23 cellular contexts compared by ENCODE assay signal in the genomic region with DNA sequence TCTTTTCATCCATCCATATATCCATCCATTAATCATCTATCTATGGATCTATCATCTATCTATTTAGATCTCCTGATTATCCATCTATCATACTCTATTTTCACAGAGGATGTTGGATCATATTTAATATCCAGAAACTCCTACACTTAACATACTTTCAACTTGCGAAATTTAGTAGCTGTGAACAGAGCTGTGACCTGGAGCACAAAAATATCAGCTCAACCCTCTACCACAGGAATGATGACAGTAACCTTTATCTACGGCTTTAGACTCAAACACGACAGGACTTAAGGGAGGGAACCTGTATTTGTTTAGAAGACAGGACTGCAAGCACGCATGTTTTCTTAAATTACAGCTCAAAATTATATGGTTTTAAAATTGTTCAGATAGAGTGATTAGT.
"Had no signal": no experiment of that assay in that cellular context is flagged by ENCODE, and none has a peak within 500 bp of the region (broad histone marks: within the 10 kb centered on the region; RNA-seq: fewer than 3 reads in every experiment).

No MANE protein-coding gene starts in this region.

- H3K4me1 Mint-ChIP-seq: central memory CD8-positive, alpha-beta T cell; immature natural killer cell; naive B cell had no signal

- H3K36me3 ChIP-seq: esophagus squamous epithelium, heart left ventricle, stomach, thoracic aorta, transverse colon had no signal

- H3K4me3 Mint-ChIP-seq: central memory CD8-positive, alpha-beta T cell; immature natural killer cell; naive B cell; nephron progenitor cell had no signal

- H3K9me3 ChIP-seq: esophagus squamous epithelium, psoas muscle, stomach, thoracic aorta, transverse colon had no signal

- H3K27me3 ChIP-seq: esophagus squamous epithelium, transverse colon had no signal

- H3K27ac ChIP-seq: esophagus squamous epithelium, heart left ventricle, psoas muscle, skin epidermis, stomach, thoracic aorta, transverse colon had no signal

- H3K4me1 ChIP-seq: esophagus squamous epithelium, psoas muscle had no signal

- H3K36me3 Mint-ChIP-seq: immature natural killer cell, naive B cell had no signal

- H3K27ac Mint-ChIP-seq: immature natural killer cell, naive B cell, nephron progenitor cell had no signal

- H3K4me3 ChIP-seq: esophagus squamous epithelium, heart left ventricle, lung, psoas muscle, skin epidermis, stomach, thoracic aorta, transverse colon had no signal

- FAIRE-seq: colon, frontal cortex, kidney had no signal

- DNase-seq: dermis blood vessel endothelial cell; esophagus squamous epithelium; heart left ventricle; immature natural killer cell; kidney; left colon; left ventricle myocardium superior; mesendoderm; naive B cell; nephron progenitor cell; psoas muscle; retina; stimulated activated CD4-positive, alpha-beta T cell treated with anti-CD3 and anti-CD28 coated beads, Interleukin-12 subunit alpha, Interleukin-12 subunit beta, amount 100 ng/mL, for 4 hours; stimulated activated naive CD4-positive, alpha-beta T cell; stomach; substantia nigra; transverse colon had no signal

- H3K9me3 Mint-ChIP-seq: central memory CD8-positive, alpha-beta T cell; immature natural killer cell had no signal
